In genomic region chr1:177809844-177810243, GRCh38 we compare ENCODE assay signal across 15 cellular contexts.
DNase-seq lines count a peak whose midpoint lies in the region; ATAC-seq and TF ChIP-seq lines count a peak whose summit lies in the region.
"Had no signal": no experiment of that assay in that cellular context is flagged by ENCODE, and none has a peak within 500 bp of the region (broad histone marks: within the 10 kb centered on the region; RNA-seq: fewer than 3 reads in every experiment).

No MANE protein-coding gene starts in this region.

- H3K4me1 ChIP-seq in tibial nerve: no peaks in the 10 kb centered on the region
- no peaks in the 10 kb centered on the region for H3K4me1 ChIP-seq in right cardiac atrium (ENCODE audit: control insufficient read depth, insufficient read depth, low read length)
- H3K4me1 ChIP-seq: breast epithelium, heart right ventricle, pancreas, stomach had no signal

- H3K9me3 ChIP-seq in tibial nerve (peaks cover 0 to 3% (median 0%) of the 10 kb centered on the region in 4 donors), right cardiac atrium (ENCODE audit: control insufficient read depth, low read length) (no peaks in the 10 kb centered on the region)
- H3K9me3 ChIP-seq: breast epithelium, pancreas, stomach had no signal

- intact Hi-C loops in left cardiac atrium (cut with DNase I): no loop called here
- intact Hi-C loops in right cardiac atrium (cut with DNase I): no loop called here

- TF ChIP-seq CTCF in tibial nerve (IDR thresholded peaks at IDR 0.05): no peak

- no peak for TF ChIP-seq EP300 in tibial nerve (IDR thresholded peaks at IDR 0.05)

- no peak for TF ChIP-seq POLR2A in tibial nerve (IDR thresholded peaks at IDR 0.05)

- no peaks in the 10 kb centered on the region for H3K36me3 ChIP-seq in tibial nerve
- H3K36me3 ChIP-seq: breast epithelium, heart right ventricle, pancreas, stomach had no signal

- DNase-seq in DMS53 (lab: John Stamatoyannopoulos, UW): peak; percentile 15
- DNase-seq in DMS53 treated with DMSO at 0.1 percent for 48 hours (lab: John Stamatoyannopoulos, UW; ENCODE audit: unreplicated experiment): no peak
- DNase-seq in iris pigment epithelial cell (ENCODE audit: low read depth): peak; percentile 8
- no peak for DNase-seq in left cardiac atrium
- no peak for DNase-seq in tibial nerve (ENCODE audit: low spot score in 2 of 2)
- DNase-seq in right cardiac atrium: no peak
- DNase-seq: activated CD4-positive, CD25-positive, alpha-beta regulatory T cell treated with anti-CD3 and anti-CD28 coated beads, Interleukin-2, amount 50 U/mL, for 72 hours; Calu3; heart right ventricle; NCI-H446 treated with DMSO at 0.1 percent for 48 hours; pancreas; stomach had no signal

- H3K27me3 ChIP-seq in tibial nerve (no peaks in the 10 kb centered on the region), right cardiac atrium (ENCODE audit: control insufficient read depth, insufficient read depth) (no peaks in the 10 kb centered on the region)
- H3K27me3 ChIP-seq: breast epithelium, pancreas, stomach had no signal

- H3K4me3 ChIP-seq in tibial nerve: no peak overlapping the region
- no peak overlapping the region for H3K4me3 ChIP-seq in right cardiac atrium (ENCODE audit: low read length)
- H3K4me3 ChIP-seq: breast epithelium, heart right ventricle, pancreas, stomach had no signal

- 64 to 65% methylated on average over 5 of the region's 5 CpGs for WGBS in tibial nerve, 2 donors
- 53% methylated on average over 5 of the region's 5 CpGs for WGBS in right cardiac atrium

- H3K27ac ChIP-seq in tibial nerve (no peak overlapping the region), right cardiac atrium (ENCODE audit: low read length) (no peak overlapping the region)
- H3K27ac ChIP-seq: breast epithelium, heart right ventricle, pancreas, stomach had no signal

- ATAC-seq in GM21619 (IDR thresholded peaks at IDR 0.05; ENCODE audit: unreplicated experiment) (peak; percentile 99), HG03354 (IDR thresholded peaks at IDR 0.05; ENCODE audit: poor library complexity, severe bottlenecking, unreplicated experiment) (peak; percentile 93), left cardiac atrium (no peak), right cardiac atrium (no peak)
- ATAC-seq: heart right ventricle, pancreas had no signal

Comparison
In these comparisons a context has a peak if more than half of its experiments do, and no peak if none do; other contexts are left out.
1. DNase-seq: peak in DMS53 (single experiment) and iris pigment epithelial cell (single experiment); none in DMS53 treated with DMSO at 0.1 percent for 48 hours (single experiment), left cardiac atrium (single experiment), tibial nerve (0 of 2) and right cardiac atrium (0 of 3).
2. ATAC-seq: peak in GM21619 (single experiment) and HG03354 (single experiment); none in left cardiac atrium (0 of 2) and right cardiac atrium (0 of 2).